ENCODE assay signal across 25 cellular contexts in genomic region chr2:10410716-10411437, GRCh38. TPM values are rescaled to one million over a fixed set of nuclear protein-coding genes. Genes with fewer than 3 reads are reported as not detected.
DNase-seq lines count a peak whose midpoint lies in the region; ATAC-seq, FAIRE-seq and TF ChIP-seq lines count a peak whose summit lies in the region.
"Had no signal": no experiment of that assay in that cellular context is flagged by ENCODE, and none has a peak within 500 bp of the region (broad histone marks: within the 10 kb centered on the region; RNA-seq: fewer than 3 reads in every experiment).

No MANE protein-coding gene starts in this region.

- TF ChIP-seq RAD21 in GM12878 (IDR thresholded peaks at IDR 0.05; ENCODE audit: insufficient read depth, low read depth, low read length), result no peak

- no peak overlapping the region for H3K4me3 Mint-ChIP-seq in T-helper 2 cell treated with Interferon-gamma antibody and Interleukin-4, amounts not matched to agents 5 μg/mL and 100 μg/mL, for 36 hours
- H3K4me3 Mint-ChIP-seq in activated CD8-positive, alpha-beta T cell treated with anti-CD3 and anti-CD28 coated beads, Interleukin-2, amount 10 ng/mL, durations not matched to agents 7 days and 5 days, result no peak overlapping the region
- H3K4me3 Mint-ChIP-seq: activated CD8-positive, alpha-beta memory T cell treated with anti-CD3 and anti-CD28 coated beads, Interleukin-2, amount 10 ng/mL, durations not matched to agents 7 days and 5 days; stimulated activated effector memory CD8-positive, alpha-beta T cell treated with anti-CD3 and anti-CD28 coated beads, Interleukin-12 subunit alpha, Interleukin-12 subunit beta, amount 100 ng/mL, for 72 hours had no signal

- H3K79me2 ChIP-seq in GM12878 (ENCODE audit: control insufficient read depth, insufficient read depth, low read length), result no peaks in the 10 kb centered on the region

- H3K9me3 ChIP-seq in GM12878 (replicated peaks; ENCODE audit: control insufficient read depth, insufficient read depth, low read length) (peaks cover 3% of the 10 kb centered on the region; the same call in 2 of the 3 replicates), spleen (peaks cover 0 to 4% (median 0%) of the 10 kb centered on the region in 8 donors), stomach (no peaks in the 10 kb centered on the region)
- H3K9me3 ChIP-seq: pancreas, Peyer's patch had no signal

- 81% methylated on average over 14 of the region's 14 CpGs for WGBS in GM12878 (ENCODE audit: insufficient coverage, insufficient replicate concordance, low lambda C conversion rate, missing lambda C conversion rate)
- 60 to 86% (median 73%) methylated on average over 11 to 14 of the region's 14 CpGs for WGBS in spleen, 5 donors
- 84 to 87% (median 85%) methylated on average over 12 to 14 of the region's 14 CpGs for WGBS in stomach, 5 donors

- H3K27ac ChIP-seq in GM12878 (ENCODE audit: control insufficient read depth, insufficient read depth), result peak overlapping the region; percentile 47
- peak overlapping the region; percentile 57 to 94 (median 88) for H3K27ac ChIP-seq in spleen
- peak overlapping the region in 2 of 5 donors; percentile 54 to 59 for H3K27ac ChIP-seq in stomach
- H3K27ac ChIP-seq: brain microvascular endothelial cell, pancreas had no signal

- H3K9ac ChIP-seq in GM12878 (ENCODE audit: control insufficient read depth, insufficient read depth, low read length), result no peak overlapping the region

- SMC1A ChIA-PET in GM12878 (lab: Charles Lee; ENCODE audit: uncharacterized antibody, unreplicated experiment), result interaction anchor here (0.6 to 7.6 kb wide), 18 partner anchors 20 to 442 kb away, joined by 3 to 112 read pairs (median 26); partner anchors contain the start of genes HPCAL1, ODC1 and RRM2

- H3K27me3 Mint-ChIP-seq in T-helper 2 cell treated with Interferon-gamma antibody and Interleukin-4, amounts not matched to agents 5 μg/mL and 100 μg/mL, for 36 hours (ENCODE audit: low read depth), result no peaks in the 10 kb centered on the region
- no peaks in the 10 kb centered on the region for H3K27me3 Mint-ChIP-seq in activated CD8-positive, alpha-beta T cell treated with anti-CD3 and anti-CD28 coated beads, Interleukin-2, amount 10 ng/mL, durations not matched to agents 7 days and 5 days (ENCODE audit: low read depth)
- H3K27me3 Mint-ChIP-seq: activated CD8-positive, alpha-beta memory T cell treated with anti-CD3 and anti-CD28 coated beads, Interleukin-2, amount 10 ng/mL, durations not matched to agents 7 days and 5 days had no signal

- TF ChIP-seq POLR2A in GM12878 (IDR thresholded peaks at IDR 0.05; ENCODE audit: low read depth, low read length) (no peak), spleen (IDR thresholded peaks at IDR 0.05) (no peak), stomach (IDR thresholded peaks at IDR 0.05) (no peak)

- no peak for DNase-seq in T-helper 2 cell treated with Interferon-gamma antibody and Interleukin-4, amounts not matched to agents 5 μg/mL and 100 μg/mL, for 36 hours (ENCODE audit: low spot score)
- DNase-seq in T-helper 2 cell, result no peak
- DNase-seq in NCI-H2227 treated with DMSO at 0.1 percent for 48 hours (lab: John Stamatoyannopoulos, UW), result peak; percentile 19
- no peak for DNase-seq in GM12878 (ENCODE audit: low read depth, low spot score)
- no peak for DNase-seq in spleen
- DNase-seq in activated CD8-positive, alpha-beta T cell treated with anti-CD3 and anti-CD28 coated beads, Interleukin-2, amount 10 ng/mL, durations not matched to agents 7 days and 5 days, result no peak
- DNase-seq in stomach, result no peak
- DNase-seq in DMS53 (lab: John Stamatoyannopoulos, UW), result no peak
- DNase-seq: activated CD4-positive, CD25-positive, alpha-beta regulatory T cell; activated CD8-positive, alpha-beta memory T cell treated with anti-CD3 and anti-CD28 coated beads, Interleukin-2, amount 10 ng/mL, durations not matched to agents 7 days and 5 days; activated naive CD4-positive, alpha-beta T cell; brain microvascular endothelial cell; CD8-positive, alpha-beta memory T cell; effector CD4-positive, alpha-beta T cell; kidney; NCI-H1105; NCI-H510A; T-helper 1 cell had no signal

- H3K4me1 ChIP-seq in GM12878 (ENCODE audit: control insufficient read depth, insufficient read depth, low read length) (peaks cover 52% of the 10 kb centered on the region), spleen (peaks cover 32 to 92% (median 60%) of the 10 kb centered on the region in 6 donors), stomach (peaks cover 48 to 85% (median 63%) of the 10 kb centered on the region in 4 donors)

- peaks cover 33% of the 10 kb centered on the region for H3K4me1 Mint-ChIP-seq in T-helper 2 cell treated with Interferon-gamma antibody and Interleukin-4, amounts not matched to agents 5 μg/mL and 100 μg/mL, for 36 hours (ENCODE audit: low read depth)
- peaks cover 38% of the 10 kb centered on the region for H3K4me1 Mint-ChIP-seq in activated CD8-positive, alpha-beta T cell treated with anti-CD3 and anti-CD28 coated beads, Interleukin-2, amount 10 ng/mL, durations not matched to agents 7 days and 5 days (ENCODE audit: low read depth)

- intact Hi-C loops in GM12878 (cut with micrococcal nuclease; ENCODE audit: unreplicated experiment), result loop anchor here (1.0 kb wide), 1 partner anchor 24 kb away; no protein-coding TSS in a partner anchor
- intact Hi-C loops in spleen (cut with DNase I; ENCODE audit: low total_unique reads), result no loop called here
- intact Hi-C loops in stomach (cut with DNase I; ENCODE audit: low total_unique reads), result no loop called here

- in situ Hi-C loops in GM12878 (cut with MboI), result no loop called here

- H3K4me2 ChIP-seq in GM12878 (ENCODE audit: control insufficient read depth, insufficient read depth), result peak overlapping the region; percentile 69
- H3K4me2 ChIP-seq: smooth muscle cell had no signal

- peaks cover 14% of the 10 kb centered on the region for H3K36me3 Mint-ChIP-seq in T-helper 2 cell treated with Interferon-gamma antibody and Interleukin-4, amounts not matched to agents 5 μg/mL and 100 μg/mL, for 36 hours (ENCODE audit: low read depth)
- H3K36me3 Mint-ChIP-seq in activated CD8-positive, alpha-beta T cell treated with anti-CD3 and anti-CD28 coated beads, Interleukin-2, amount 10 ng/mL, durations not matched to agents 7 days and 5 days (ENCODE audit: low read depth), result peaks cover 12% of the 10 kb centered on the region

- CTCF ChIA-PET in GM12878 (lab: Yijun Ruan, JAX), result interaction anchor here (1.3 to 7.9 kb wide), 20 partner anchors 22 to 335 kb away, joined by 3 to 166 read pairs (median 20); partner anchors contain the start of genes HPCAL1, ODC1 and RRM2
- CTCF ChIA-PET in activated CD8-positive, alpha-beta T cell treated with anti-CD3 and anti-CD28 coated beads, Interleukin-2, amount 10 ng/mL, durations not matched to agents 7 days and 5 days (lab: Charles Lee), result interaction anchor here (3.2 to 5.9 kb wide), 7 partner anchors 23 to 283 kb away, joined by 29 to 139 read pairs (median 55); partner anchors contain the start of genes HPCAL1 and RRM2

- TF ChIP-seq CTCF in GM12878 (IDR thresholded peaks at IDR 0.05 in 2 of 3, conservative IDR thresholded peaks at IDR 0.05 in 1 of 3; ENCODE audit: control insufficient read depth in 2 of 3, extremely low read depth in 1 of 3, insufficient read depth in 1 of 3, low read depth in 3 of 3, low read length in 3 of 3) (no peak), spleen (IDR thresholded peaks at IDR 0.05 in 8 of 11, conservative IDR thresholded peaks at IDR 0.05 in 3 of 11) (no peak), stomach (IDR thresholded peaks at IDR 0.05) (no peak)

- no peaks in the 10 kb centered on the region for H3K27me3 ChIP-seq in GM12878 (replicated peaks in 1 of 2; ENCODE audit: control insufficient read depth in 2 of 2, insufficient read depth in 2 of 2, low read length in 1 of 2)
- no peaks in the 10 kb centered on the region for H3K27me3 ChIP-seq in spleen (replicated peaks in 1 of 7)
- H3K27me3 ChIP-seq in stomach, result no peaks in the 10 kb centered on the region
- H3K27me3 ChIP-seq: brain microvascular endothelial cell, pancreas, Peyer's patch had no signal

- TF ChIP-seq EP300 in GM12878 (IDR thresholded peaks at IDR 0.05; ENCODE audit: borderline replicate concordance in 1 of 2, control insufficient read depth in 1 of 2, low read depth in 2 of 2, low read length in 2 of 2), result no peak
- no peak for TF ChIP-seq EP300 in stomach (IDR thresholded peaks at IDR 0.05)

- RAD21 ChIA-PET in GM12878 (lab: Charles Lee; ENCODE audit: unreplicated experiment), result interaction anchor here (1.0 to 6.5 kb wide), 17 partner anchors 11 to 341 kb away, joined by 3 to 181 read pairs (median 28); partner anchors contain the start of genes CYS1, HPCAL1, ODC1 and RRM2

- FAIRE-seq in GM12878 (lab: Jason Lieb, UNC), result no peak
- FAIRE-seq: GM12892, kidney, pancreas, urothelium cell line had no signal

- no peaks in the 10 kb centered on the region for H3K9me3 Mint-ChIP-seq in T-helper 2 cell treated with Interferon-gamma antibody and Interleukin-4, amounts not matched to agents 5 μg/mL and 100 μg/mL, for 36 hours
- no peaks in the 10 kb centered on the region for H3K9me3 Mint-ChIP-seq in activated CD8-positive, alpha-beta T cell treated with anti-CD3 and anti-CD28 coated beads, Interleukin-2, amount 10 ng/mL, durations not matched to agents 7 days and 5 days (ENCODE audit: insufficient read depth)
- H3K9me3 Mint-ChIP-seq: CD8-positive, alpha-beta memory T cell; stimulated activated effector memory CD8-positive, alpha-beta T cell treated with anti-CD3 and anti-CD28 coated beads, Interleukin-12 subunit alpha, Interleukin-12 subunit beta, amount 100 ng/mL, for 72 hours had no signal

- H2AFZ ChIP-seq in GM12878 (ENCODE audit: control insufficient read depth, low read depth, low read length), result peak overlapping the region; percentile 9; the same call in 1 of the 2 replicates

- peak overlapping the region; percentile 26 for H3K27ac Mint-ChIP-seq in T-helper 2 cell treated with Interferon-gamma antibody and Interleukin-4, amounts not matched to agents 5 μg/mL and 100 μg/mL, for 36 hours
- H3K27ac Mint-ChIP-seq in activated CD8-positive, alpha-beta T cell treated with anti-CD3 and anti-CD28 coated beads, Interleukin-2, amount 10 ng/mL, durations not matched to agents 7 days and 5 days, result no peak overlapping the region
- H3K27ac Mint-ChIP-seq: activated CD8-positive, alpha-beta memory T cell treated with anti-CD3 and anti-CD28 coated beads, Interleukin-2, amount 10 ng/mL, durations not matched to agents 7 days and 5 days; stimulated activated effector memory CD8-positive, alpha-beta T cell treated with anti-CD3 and anti-CD28 coated beads, Interleukin-12 subunit alpha, Interleukin-12 subunit beta, amount 100 ng/mL, for 72 hours had no signal

- peak overlapping the region; percentile 34; the same call in 1 of the 2 replicates for H3K4me3 ChIP-seq in GM12878
- H3K4me3 ChIP-seq in spleen, result peak overlapping the region in 1 of 8 donors; percentile 55
- no peak overlapping the region for H3K4me3 ChIP-seq in stomach
- H3K4me3 ChIP-seq: pancreas, Peyer's patch, smooth muscle cell had no signal

- TSS peak; percentile 76 for BruUV-seq in GM12878 (replicated peaks; lab: Mats Ljungman, UMichigan)

- ATAC-seq in GM12878, result no peak
- no peak for ATAC-seq in activated CD8-positive, alpha-beta T cell treated with anti-CD3 and anti-CD28 coated beads, Interleukin-2, amount 10 ng/mL, durations not matched to agents 7 days and 5 days
- ATAC-seq: activated CD8-positive, alpha-beta memory T cell treated with anti-CD3 and anti-CD28 coated beads, Interleukin-2, amount 10 ng/mL, durations not matched to agents 7 days and 5 days; HCT116; pancreas; stimulated activated effector memory CD8-positive, alpha-beta T cell treated with anti-CD3 and anti-CD28 coated beads, Interleukin-12 subunit alpha, Interleukin-12 subunit beta, amount 100 ng/mL, for 72 hours had no signal

- POLR2A ChIA-PET in GM12878 (lab: Charles Lee), result interaction anchor here (0.6 to 5.1 kb wide), 13 partner anchors 24 to 332 kb away, joined by 3 to 77 read pairs (median 11); partner anchors contain the start of genes HPCAL1 and ODC1
- POLR2A ChIA-PET in activated CD8-positive, alpha-beta T cell treated with anti-CD3 and anti-CD28 coated beads, Interleukin-2, amount 10 ng/mL, durations not matched to agents 7 days and 5 days (lab: Charles Lee), result no interaction called here

- no peaks in the 10 kb centered on the region for H4K20me1 ChIP-seq in GM12878 (ENCODE audit: control insufficient read depth, insufficient read depth)

- H3K36me3 ChIP-seq in GM12878 (ENCODE audit: control insufficient read depth in 2 of 2, insufficient read depth in 2 of 2, low read length in 1 of 2), result no peaks in the 10 kb centered on the region; a peak in 1 of 4 replicates
- peaks cover 0 to 32% (median 0%) of the 10 kb centered on the region in 6 donors for H3K36me3 ChIP-seq in spleen
- H3K36me3 ChIP-seq in stomach, result peaks cover 0 to 5% (median 2%) of the 10 kb centered on the region in 4 donors
- H3K36me3 ChIP-seq: brain microvascular endothelial cell, pancreas had no signal

RNA-seq across cellular contexts. Expression of gene ODC1, which starts 37.2 kb away (rescaled TPM):
- total RNA-seq in GM12878 (2013; cell fraction: nucleolus; rRNA removed), result 30.2 and 35.3 TPM in 2 replicates
- total RNA-seq in GM12878 (2014; rRNA removed), result 314 and 385 TPM in 2 replicates
- 393 and 419 TPM in 2 replicates for total RNA-seq in GM12878 (2014; rRNA removed; fragmentation: Illumina TruSeq; extraction: Trizol)
- total RNA-seq in GM12878 (2021), result 281 and 308 TPM in 2 replicates
- 143 TPM for polyA plus RNA-seq in GM12878 (2011; ENCODE audit: low read depth)
- 441 and 462 TPM in 2 replicates for polyA plus RNA-seq in GM12878 (2011; rRNA removed)
- polyA plus RNA-seq in GM12878 (2011; cell fraction: cytosol; rRNA removed), result 272 and 313 TPM in 2 replicates
- polyA plus RNA-seq in GM12878 (2011; cell fraction: nucleus; rRNA removed), result 176 and 243 TPM in 2 replicates
- polyA plus RNA-seq in GM12878 (2012), result 145 and 165 TPM in 2 replicates
- 423 and 510 TPM in 2 replicates for polyA plus RNA-seq in GM12878 (2014; fragmentation: Illumina TruSeq; extraction: Trizol)
- polyA plus RNA-seq in GM12878 (2014; fragmentation: Nextera tagmentation; extraction: Ambion mirVana), result 100 to 1,000 TPM; 131 to 235 TPM
- 318 and 385 TPM in 2 replicates for polyA plus RNA-seq in GM12878 (2014; rRNA removed)
- 100 to 1,000 TPM in 1 of 2 experiments, 10 to 100 TPM in 1; 68.5 to 366 TPM for polyA plus RNA-seq in GM12878 (2016; fragmentation: Nextera tagmentation; extraction: Ambion mirVana)
- 297 and 376 TPM in 2 replicates for polyA minus RNA-seq in GM12878 (2011; rRNA and poly(A)+ RNA removed)
- 90.7 and 122 TPM in 2 replicates for polyA minus RNA-seq in GM12878 (2011; cell fraction: cytosol; rRNA and poly(A)+ RNA removed)
- 32.8 and 50.8 TPM in 2 replicates for polyA minus RNA-seq in GM12878 (2011; cell fraction: nucleus; rRNA and poly(A)+ RNA removed)
- total RNA-seq in spleen, result 10 to 100 TPM; 28.9 to 84.3 (median 62.8) TPM
- 10 to 100 TPM; 38.0 to 78.1 (median 65.3) TPM for polyA plus RNA-seq in spleen
- 10 to 100 TPM; 54.4 to 54.6 TPM for total RNA-seq in activated CD8-positive, alpha-beta T cell treated with anti-CD3 and anti-CD28 coated beads, Interleukin-2, amount 10 ng/mL, durations not matched to agents 7 days and 5 days
- 100 to 1,000 TPM in 3 of 5 donors, 10 to 100 TPM in 2; 33.0 to 148 (median 113) TPM for total RNA-seq in stomach
- 10 to 100 TPM; 32.2 to 51.8 (median 36.2) TPM for polyA plus RNA-seq in stomach
